In genomic region chr17:66789093-66789492, GRCh38 we compare ENCODE assay signal across 17 cellular contexts. TPM values are rescaled to one million over a fixed set of nuclear protein-coding genes. Genes with fewer than 3 reads are reported as not detected.
DNase-seq lines count a peak whose midpoint lies in the region; ATAC-seq and TF ChIP-seq lines count a peak whose summit lies in the region.
"Had no signal": no experiment of that assay in that cellular context is flagged by ENCODE, and none has a peak within 500 bp of the region (broad histone marks: within the 10 kb centered on the region; RNA-seq: fewer than 3 reads in every experiment).

No MANE protein-coding gene starts in this region.

- H3K4me2 ChIP-seq in neural progenitor cell = no peak overlapping the region

- no peak overlapping the region for H3K9ac ChIP-seq in neural progenitor cell
- H3K9ac ChIP-seq: GM23248 had no signal

- H4K20me1 ChIP-seq in neural progenitor cell (ENCODE audit: low read depth) = no peaks in the 10 kb centered on the region

- H3K36me3 ChIP-seq in heart left ventricle (no peaks in the 10 kb centered on the region), left ventricle myocardium inferior (peaks cover 5% of the 10 kb centered on the region), neural progenitor cell (no peaks in the 10 kb centered on the region)

- ATAC-seq in heart left ventricle (peak in 3 of 4 donors; percentile 23 to 56 (median 48)), HG02642 (IDR thresholded peaks at IDR 0.05; ENCODE audit: poor library complexity, unreplicated experiment) (no peak)
- ATAC-seq: HepG2 had no signal

- H3K9me3 Mint-ChIP-seq in neural progenitor cell = no peaks in the 10 kb centered on the region
- H3K9me3 Mint-ChIP-seq: CD4-positive, alpha-beta T cell had no signal

- H2AFZ ChIP-seq in neural progenitor cell (replicated peaks) = peak overlapping the region; percentile 63
- H2AFZ ChIP-seq: GM23248 had no signal

- peaks cover 6% of the 10 kb centered on the region for H3K27me3 Mint-ChIP-seq in neural progenitor cell (ENCODE audit: insufficient read depth, low read depth)
- H3K27me3 Mint-ChIP-seq: CD4-positive, alpha-beta T cell had no signal

- H3F3A ChIP-seq in neural progenitor cell (ENCODE audit: low read depth) = no peaks in the 10 kb centered on the region

- H3K4me1 Mint-ChIP-seq in neural progenitor cell = peaks cover 10% of the 10 kb centered on the region

- H3K79me2 ChIP-seq in neural progenitor cell (ENCODE audit: low read depth) = no peaks in the 10 kb centered on the region

- TF ChIP-seq POLR2A in heart left ventricle (IDR thresholded peaks at IDR 0.05) = no peak

- H3K4me1 ChIP-seq in heart left ventricle (peaks cover 0 to 29% (median 7%) of the 10 kb centered on the region in 12 donors), left ventricle myocardium inferior (no peaks in the 10 kb centered on the region), neural progenitor cell (peaks cover 6% of the 10 kb centered on the region)

- H3K9me3 ChIP-seq in heart left ventricle = no peaks in the 10 kb centered on the region
- H3K9me3 ChIP-seq in left ventricle myocardium inferior (replicated peaks) = no peaks in the 10 kb centered on the region
- no peaks in the 10 kb centered on the region for H3K9me3 ChIP-seq in neural progenitor cell (ENCODE audit: low read depth)
- H3K9me3 ChIP-seq: MG63 had no signal

- H3K4me3 ChIP-seq in heart left ventricle (no peak overlapping the region), left ventricle myocardium inferior (no peak overlapping the region), neural progenitor cell (no peak overlapping the region)
- H3K4me3 ChIP-seq: GM23248, MG63 had no signal

- DNase-seq in heart left ventricle (peak in 1 of 5 donors; percentile 31), left ventricle myocardium inferior (no peak), neural progenitor cell (ENCODE audit: low spot score) (no peak), NCI-H146 (lab: John Stamatoyannopoulos, UW) (no peak), NCI-H1436 (lab: John Stamatoyannopoulos, UW) (no peak), GM19240 (ENCODE audit: insufficient read length, low spot score) (no peak)
- DNase-seq: AML-193; CD4-positive, alpha-beta T cell; DMS79; GM23248; MG63; NCI-H1105 treated with DMSO at 0.1 percent for 48 hours; NCI-H1930; NCI-H510A had no signal

- intact Hi-C loops in heart left ventricle (cut with DNase I) = no loop called here
- intact Hi-C loops in left ventricle myocardium inferior (cut with micrococcal nuclease) = no loop called here

- no peaks in the 10 kb centered on the region for H3K27me3 ChIP-seq in heart left ventricle
- no peaks in the 10 kb centered on the region for H3K27me3 ChIP-seq in left ventricle myocardium inferior (ENCODE audit: low read depth)
- no peaks in the 10 kb centered on the region for H3K27me3 ChIP-seq in neural progenitor cell
- H3K27me3 ChIP-seq: MG63 had no signal

- WGBS in heart left ventricle, 4 donors = 62 to 74% (median 69%) methylated on average over 9 to 12 of the region's 12 CpGs

- no peak overlapping the region for H3K4me3 Mint-ChIP-seq in neural progenitor cell
- H3K4me3 Mint-ChIP-seq: CD4-positive, alpha-beta T cell had no signal

- H3K27ac ChIP-seq in heart left ventricle (no peak overlapping the region), left ventricle myocardium inferior (replicated peaks) (no peak overlapping the region), cingulate gyrus (ENCODE audit: low read depth, low read length) (peak overlapping the region; percentile 69), neural progenitor cell (no peak overlapping the region)
- H3K27ac ChIP-seq: GM23248 had no signal

- H3K36me3 Mint-ChIP-seq in neural progenitor cell = peaks cover 9% of the 10 kb centered on the region

- no peak overlapping the region for H3K27ac Mint-ChIP-seq in neural progenitor cell
- H3K27ac Mint-ChIP-seq: CD4-positive, alpha-beta T cell had no signal

- TF ChIP-seq CTCF in heart left ventricle (IDR thresholded peaks at IDR 0.05) = no peak
- TF ChIP-seq CTCF in left ventricle myocardium inferior (IDR thresholded peaks at IDR 0.05; ENCODE audit: borderline replicate concordance) = no peak
- TF ChIP-seq CTCF in neural progenitor cell (IDR thresholded peaks at IDR 0.05) = no peak

RNA-seq across cellular contexts. Expression of gene CACNG5, which starts 45.8 kb away (rescaled TPM):
- total RNA-seq in heart left ventricle (not detected), left ventricle myocardium inferior (not detected), neural progenitor cell (ENCODE audit: low replicate concordance) (not detected in 2 replicates)
- polyA plus RNA-seq in heart left ventricle = not detected
- total RNA-seq: CD4-positive, alpha-beta T cell; GM23248; HepG2 had no signal
- polyA plus RNA-seq: GM23248, HepG2 had no signal
